In the genomic region with DNA sequence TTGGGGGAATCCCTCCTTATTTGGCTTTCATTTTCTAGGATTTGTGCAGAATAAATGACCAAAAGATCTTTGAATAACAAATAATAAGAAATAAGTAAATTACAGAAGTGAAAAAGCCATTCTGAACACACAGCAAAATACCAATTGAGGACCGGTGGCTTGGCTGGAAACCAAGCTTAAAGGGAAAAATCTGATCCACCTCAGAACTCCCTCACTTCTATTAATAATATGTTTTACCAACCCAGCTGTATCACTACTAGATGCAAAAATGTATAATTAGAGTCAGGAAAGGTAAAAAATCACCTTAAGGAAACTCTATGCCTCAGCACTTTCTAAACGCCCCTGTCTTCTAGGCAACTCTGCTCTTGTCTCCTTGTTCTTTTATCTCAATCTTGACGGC, we compare ENCODE assay signal across 28 cellular contexts.
"Had no signal": no experiment of that assay in that cellular context is flagged by ENCODE, and none has a peak within 500 bp of the region (broad histone marks: within the 10 kb centered on the region; RNA-seq: fewer than 3 reads in every experiment).

No MANE protein-coding gene starts in this region.

- H3K9me3 Mint-ChIP-seq: activated CD4-positive, alpha-beta memory T cell treated with anti-CD3 and anti-CD28 coated beads for 36 hours; activated CD4-positive, alpha-beta T cell treated with anti-CD3 and anti-CD28 coated beads, Interleukin-2, amount 10 ng/mL, durations not matched to agents 7 days and 5 days; activated naive CD4-positive, alpha-beta T cell treated with anti-CD3 and anti-CD28 coated beads, Interleukin-2, amount 50 U/mL, for 72 hours; activated naive CD8-positive, alpha-beta T cell treated with anti-CD3 and anti-CD28 coated beads, Interleukin-2, amount 50 U/mL, for 24 hours; activated T-cell treated with anti-CD3 and anti-CD28 coated beads, Interleukin-2, amount 50 U/mL, for 4 hours; central memory CD8-positive, alpha-beta T cell; IgD-negative memory B cell; T-helper 1 cell treated with Interleukin-12 subunit alpha and Interleukin-12 subunit beta and Interleukin-4 antibody, amounts not matched to agents 30 μg/mL and 1 μg/mL, for 36 hours; WTC11 had no signal

- H3K4me1 ChIP-seq: ascending aorta, body of pancreas had no signal

- H3K27ac Mint-ChIP-seq: activated CD4-positive, alpha-beta memory T cell treated with anti-CD3 and anti-CD28 coated beads for 36 hours; activated CD4-positive, alpha-beta T cell treated with anti-CD3 and anti-CD28 coated beads, Interleukin-2, amount 10 ng/mL, durations not matched to agents 7 days and 5 days; activated naive CD4-positive, alpha-beta T cell treated with anti-CD3 and anti-CD28 coated beads, Interleukin-2, amount 50 U/mL, for 72 hours; activated naive CD8-positive, alpha-beta T cell treated with anti-CD3 and anti-CD28 coated beads, Interleukin-2, amount 50 U/mL, for 24 hours; IgD-negative memory B cell; T-helper 1 cell treated with Interleukin-12 subunit alpha and Interleukin-12 subunit beta and Interleukin-4 antibody, amounts not matched to agents 30 μg/mL and 1 μg/mL, for 36 hours; WTC11 had no signal

- H3K36me3 ChIP-seq: ascending aorta, MG63, SJSA1 had no signal

- H3K4me3 Mint-ChIP-seq: activated CD4-positive, alpha-beta memory T cell treated with anti-CD3 and anti-CD28 coated beads for 36 hours; activated CD4-positive, alpha-beta T cell treated with anti-CD3 and anti-CD28 coated beads, Interleukin-2, amount 10 ng/mL, durations not matched to agents 7 days and 5 days; activated naive CD8-positive, alpha-beta T cell treated with anti-CD3 and anti-CD28 coated beads, Interleukin-2, amount 50 U/mL, for 24 hours; activated T-cell treated with anti-CD3 and anti-CD28 coated beads, Interleukin-2, amount 50 U/mL, for 4 hours; central memory CD8-positive, alpha-beta T cell; T-helper 1 cell treated with Interleukin-12 subunit alpha and Interleukin-12 subunit beta and Interleukin-4 antibody, amounts not matched to agents 30 μg/mL and 1 μg/mL, for 36 hours; WTC11 had no signal

- H3K27me3 Mint-ChIP-seq: activated CD4-positive, alpha-beta memory T cell treated with anti-CD3 and anti-CD28 coated beads for 36 hours; activated CD4-positive, alpha-beta T cell treated with anti-CD3 and anti-CD28 coated beads, Interleukin-2, amount 10 ng/mL, durations not matched to agents 7 days and 5 days; activated naive CD8-positive, alpha-beta T cell treated with anti-CD3 and anti-CD28 coated beads, Interleukin-2, amount 50 U/mL, for 24 hours; central memory CD8-positive, alpha-beta T cell; IgD-negative memory B cell had no signal

- H3K36me3 Mint-ChIP-seq: activated CD4-positive, alpha-beta memory T cell treated with anti-CD3 and anti-CD28 coated beads for 36 hours had no signal

- DNase-seq: activated CD4-positive, alpha-beta memory T cell treated with anti-CD3 and anti-CD28 coated beads for 36 hours; activated CD4-positive, alpha-beta T cell treated with anti-CD3 and anti-CD28 coated beads for 1 hour; activated CD4-positive, alpha-beta T cell treated with anti-CD3 and anti-CD28 coated beads, Interleukin-2, amount 10 ng/mL, durations not matched to agents 7 days and 5 days; activated CD8-positive, alpha-beta memory T cell treated with anti-CD3 and anti-CD28 coated beads for 24 hours; activated effector memory CD4-positive, alpha-beta T cell treated with anti-CD3 and anti-CD28 coated beads, Interleukin-2, amount 50 U/mL, for 16 hours; activated naive CD4-positive, alpha-beta T cell treated with Interleukin-2 at 50 U/mL for 16 hours; activated naive CD8-positive, alpha-beta T cell treated with anti-CD3 and anti-CD28 coated beads, Interleukin-2, amount 50 U/mL, for 24 hours; activated T-cell treated with anti-CD3 and anti-CD28 coated beads, Interleukin-2, amount 50 U/mL, for 4 hours; amniotic stem cell; body of pancreas; MG63; NCI-H1105; NCI-H1436 treated with DMSO at 0.1 percent for 48 hours; NCI-H187; NCI-H2081; NCI-H510A treated with DMSO at 0.1 percent for 48 hours; OCI-M1; SHP77 had no signal

- H3K27ac ChIP-seq: ascending aorta, body of pancreas, KMS-11, RWPE1, SJSA1 had no signal

- H3K27me3 ChIP-seq: ascending aorta, body of pancreas, MG63, SJSA1 had no signal

- H3K4me3 ChIP-seq: ascending aorta, body of pancreas, MG63, SJSA1 had no signal

- ATAC-seq: activated naive CD4-positive, alpha-beta T cell treated with anti-CD3 and anti-CD28 coated beads, Interleukin-2, amount 50 U/mL, for 72 hours; activated naive CD8-positive, alpha-beta T cell treated with anti-CD3 and anti-CD28 coated beads, Interleukin-2, amount 50 U/mL, for 24 hours; activated T-cell treated with anti-CD3 and anti-CD28 coated beads, Interleukin-2, amount 50 U/mL, for 4 hours; body of pancreas; Panc1; WTC11 had no signal

- H3K9me3 ChIP-seq: ascending aorta, body of pancreas, MG63, SJSA1 had no signal
